10 cellular contexts compared by ENCODE assay signal in genomic region chr9:124357591-124358361, GRCh38. TPM values are rescaled to one million over a fixed set of nuclear protein-coding genes. Genes with fewer than 3 reads are reported as not detected.
DNase-seq lines count a peak whose midpoint lies in the region; ATAC-seq, FAIRE-seq and TF ChIP-seq lines count a peak whose summit lies in the region.
"Had no signal": no experiment of that assay in that cellular context is flagged by ENCODE, and none has a peak within 500 bp of the region (broad histone marks: within the 10 kb centered on the region; RNA-seq: fewer than 3 reads in every experiment).

No MANE protein-coding gene starts in this region.

- peak; percentile 11 for TF ChIP-seq CTCF in D721Med (IDR thresholded peaks at IDR 0.05; ENCODE audit: insufficient read depth, missing control alignments)
- TF ChIP-seq CTCF in transverse colon (IDR thresholded peaks at IDR 0.05): no peak

- no peak for TF ChIP-seq POLR2A in transverse colon (IDR thresholded peaks at IDR 0.05)

- WGBS in transverse colon (ENCODE audit: low coverage in 1 of 2), 2 donors: 50 to 86% methylated on average over 2 to 14 of the region's 14 CpGs

- ATAC-seq in memory B cell (ENCODE audit: low read depth) (no peak), HG02763 (IDR thresholded peaks at IDR 0.05; ENCODE audit: unreplicated experiment) (no peak), HG02678 (IDR thresholded peaks at IDR 0.05; ENCODE audit: unreplicated experiment) (no peak)

- peaks cover 0 to 9% (median 3%) of the 10 kb centered on the region in 4 donors for H3K36me3 ChIP-seq in transverse colon

- in situ Hi-C loops in transverse colon (cut with MboI; ENCODE audit: low pct_ligation_motif_present in 1 of 4, low pct_unique_long_range_greater_than_20kb in 1 of 4, low sequenced_read_pairs in 3 of 4): no loop called here

- H3K4me1 Mint-ChIP-seq in IgD-negative memory B cell: peaks cover 4 to 22% (median 15%) of the 10 kb centered on the region in 3 donors
- H3K4me1 Mint-ChIP-seq in activated naive CD8-positive, alpha-beta T cell treated with anti-CD3 and anti-CD28 coated beads for 36 hours: peaks cover 42% of the 10 kb centered on the region
- peaks cover 13% of the 10 kb centered on the region for H3K4me1 Mint-ChIP-seq in memory B cell

- DNase-seq in D721Med (ENCODE audit: insufficient read length, low spot score) (no peak), memory B cell (ENCODE audit: low spot score in 2 of 2) (no peak), transverse colon (no peak), Ammon's horn (ENCODE audit: low spot score) (no peak)
- DNase-seq in activated naive CD8-positive, alpha-beta T cell treated with anti-CD3 and anti-CD28 coated beads for 36 hours: no peak

- H3K9me3 Mint-ChIP-seq in IgD-negative memory B cell: no peaks in the 10 kb centered on the region
- no peaks in the 10 kb centered on the region for H3K9me3 Mint-ChIP-seq in activated naive CD8-positive, alpha-beta T cell treated with anti-CD3 and anti-CD28 coated beads for 36 hours
- H3K9me3 Mint-ChIP-seq in memory B cell: no peaks in the 10 kb centered on the region

- intact Hi-C loops in transverse colon (cut with DNase I; ENCODE audit: low total_unique reads): no loop called here

- peaks cover 0 to 4% (median 0%) of the 10 kb centered on the region in 4 donors for H3K4me1 ChIP-seq in transverse colon

- no peak overlapping the region for H3K4me3 ChIP-seq in transverse colon
- H3K4me3 ChIP-seq: SK-N-MC had no signal

- no peak overlapping the region for H3K27ac ChIP-seq in transverse colon
- H3K27ac ChIP-seq: SK-N-MC had no signal

- H3K9me3 ChIP-seq in transverse colon: no peaks in the 10 kb centered on the region

- no peak for TF ChIP-seq EP300 in transverse colon (IDR thresholded peaks at IDR 0.05; ENCODE audit: low read depth)

- H3K4me3 Mint-ChIP-seq in IgD-negative memory B cell (peak overlapping the region in 1 of 4 donors; percentile 8), memory B cell (no peak overlapping the region)
- H3K4me3 Mint-ChIP-seq in activated naive CD8-positive, alpha-beta T cell treated with anti-CD3 and anti-CD28 coated beads for 36 hours: no peak overlapping the region

- no peak for FAIRE-seq in D721Med (lab: Jason Lieb, UNC)
- FAIRE-seq: frontal cortex had no signal

- H3K27me3 Mint-ChIP-seq in IgD-negative memory B cell (peaks cover 1% of the 10 kb centered on the region), memory B cell (no peaks in the 10 kb centered on the region)
- H3K27me3 Mint-ChIP-seq in activated naive CD8-positive, alpha-beta T cell treated with anti-CD3 and anti-CD28 coated beads for 36 hours: no peaks in the 10 kb centered on the region

- H3K27me3 ChIP-seq in transverse colon: no peaks in the 10 kb centered on the region

- H3K27ac Mint-ChIP-seq in IgD-negative memory B cell (peak overlapping the region; percentile 82 to 94 (median 84)), memory B cell (peak overlapping the region; percentile 75)
- peak overlapping the region; percentile 28 for H3K27ac Mint-ChIP-seq in activated naive CD8-positive, alpha-beta T cell treated with anti-CD3 and anti-CD28 coated beads for 36 hours

- H3K36me3 Mint-ChIP-seq in IgD-negative memory B cell: peaks cover 4% of the 10 kb centered on the region
- peaks cover under 1% of the 10 kb centered on the region for H3K36me3 Mint-ChIP-seq in activated naive CD8-positive, alpha-beta T cell treated with anti-CD3 and anti-CD28 coated beads for 36 hours
- peaks cover 9% of the 10 kb centered on the region for H3K36me3 Mint-ChIP-seq in memory B cell

RNA-seq across cellular contexts. Expression of gene PSMB7, which starts 57.5 kb away (rescaled TPM):
- polyA plus RNA-seq in IgD-negative memory B cell: 149 TPM
- 100 to 1,000 TPM; 191 to 199 TPM for total RNA-seq in activated naive CD8-positive, alpha-beta T cell treated with anti-CD3 and anti-CD28 coated beads for 36 hours
- 100 to 1,000 TPM in 1 of 4 donors, 10 to 100 TPM in 3; 11.6 to 136 (median 51.6) TPM for total RNA-seq in transverse colon

Comparison
In these comparisons a context has a peak if more than half of its experiments do, and no peak if none do; other contexts are left out.
1. H3K27ac Mint-ChIP-seq: peak in every context shown above with its lines; median percentile 84 in IgD-negative memory B cell; 75 in memory B cell; 28 in activated naive CD8-positive, alpha-beta T cell treated with anti-CD3 and anti-CD28 coated beads for 36 hours.